In genomic region chr2:120651818-120652217, GRCh38 we compare ENCODE assay signal across 7 cellular contexts.
"Had no signal": no experiment of that assay in that cellular context is flagged by ENCODE, and none has a peak within 500 bp of the region (broad histone marks: within the 10 kb centered on the region; RNA-seq: fewer than 3 reads in every experiment).

No MANE protein-coding gene starts in this region.

- DNase-seq: H7, Karpas-422, KBM-7 had no signal

- H3K9ac ChIP-seq: KMS-11 had no signal

- H3K4me3 ChIP-seq: GM23338 had no signal

- H3K4me2 ChIP-seq: GM23338, KMS-11 had no signal

- H3K36me3 Mint-ChIP-seq: IgD-negative memory B cell had no signal

- H3K4me3 Mint-ChIP-seq: GM23338, IgD-negative memory B cell had no signal

- H3K27ac ChIP-seq: KMS-11 had no signal

- ATAC-seq: GM23338, HCT116 had no signal

- H2AFZ ChIP-seq: GM23338 had no signal

- H3K4me1 Mint-ChIP-seq: IgD-negative memory B cell had no signal

- H3K27ac Mint-ChIP-seq: GM23338, IgD-negative memory B cell had no signal
